ENCODE assay signal across 1 cellular context in the genomic region with DNA sequence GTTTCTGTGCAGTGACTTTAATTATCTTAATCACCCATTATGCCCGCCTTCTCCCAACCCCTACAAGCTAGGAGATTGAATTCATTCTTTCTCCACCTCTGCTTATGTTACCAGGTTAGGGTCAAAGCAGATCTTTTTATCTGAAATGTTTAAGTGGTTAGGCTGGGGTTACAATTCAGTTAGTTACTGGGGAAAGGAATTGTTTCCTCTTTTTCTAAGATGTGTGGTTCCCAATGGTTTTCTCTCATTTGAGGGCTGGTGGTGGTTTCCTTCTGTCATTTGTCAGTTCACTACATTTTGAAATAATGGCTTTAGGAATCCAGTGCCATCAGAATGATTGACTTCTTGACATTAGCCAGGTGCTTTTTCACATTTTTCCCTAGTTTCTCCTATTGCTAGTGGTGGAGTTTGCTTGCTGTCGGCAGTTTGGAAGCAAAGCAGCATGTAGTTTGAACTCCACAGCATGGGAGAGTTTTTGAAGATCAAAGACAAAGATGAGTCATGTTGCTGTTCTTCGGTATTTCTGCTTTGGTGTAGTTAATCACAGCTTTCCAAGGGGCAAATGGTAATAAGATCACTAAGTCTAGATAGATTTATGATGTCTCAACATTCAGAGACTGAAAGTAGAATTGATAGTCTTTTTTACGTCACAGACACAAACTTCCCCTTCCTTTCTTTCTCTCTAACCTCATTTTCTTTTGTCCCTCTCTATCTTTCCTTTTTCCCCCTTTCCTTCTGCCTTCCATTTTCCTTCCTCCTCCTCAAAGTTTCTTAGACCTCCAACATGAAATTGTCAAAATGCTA.
TF ChIP-seq lines count a peak whose summit lies in the region.

No MANE protein-coding gene starts in this region.

TF ChIP-seq in HepG2, 621 proteins besides CTCF, POLR2A, EP300 and RAD21 (continued from another document):
- TF ChIP-seq, protein P1, sequence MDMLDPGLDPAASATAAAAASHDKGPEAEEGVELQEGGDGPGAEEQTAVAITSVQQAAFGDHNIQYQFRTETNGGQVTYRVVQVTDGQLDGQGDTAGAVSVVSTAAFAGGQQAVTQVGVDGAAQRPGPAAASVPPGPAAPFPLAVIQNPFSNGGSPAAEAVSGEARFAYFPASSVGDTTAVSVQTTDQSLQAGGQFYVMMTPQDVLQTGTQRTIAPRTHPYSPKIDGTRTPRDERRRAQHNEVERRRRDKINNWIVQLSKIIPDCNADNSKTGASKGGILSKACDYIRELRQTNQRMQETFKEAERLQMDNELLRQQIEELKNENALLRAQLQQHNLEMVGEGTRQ (IDR thresholded peaks at IDR 0.05; ENCODE audit: low read depth, low read length), result no peak
- TF ChIP-seq, protein P1 (CRISPR knock-in tag; IDR thresholded peaks at IDR 0.05; ENCODE audit: borderline replicate concordance), result no peak
- no peak for TF ChIP-seq ZEB1 (IDR thresholded peaks at IDR 0.05; ENCODE audit: insufficient replicate concordance, low read depth)
- peak; percentile 28; the same call in 1 of the 2 replicates for TF ChIP-seq ETV5 (CRISPR knock-in tag; IDR thresholded peaks at IDR 0.05; ENCODE audit: borderline replicate concordance)
- no peak for TF ChIP-seq ETV6 (CRISPR knock-in tag; conservative IDR thresholded peaks at IDR 0.05)
- no peak for TF ChIP-seq KDM1A (CRISPR knock-in tag; IDR thresholded peaks at IDR 0.05)
- peak; percentile 64; the same call in 1 of the 2 replicates for TF ChIP-seq ZNF441 (CRISPR knock-in tag; IDR thresholded peaks at IDR 0.05; ENCODE audit: borderline replicate concordance)
- TF ChIP-seq HDAC2 (CRISPR knock-in tag; IDR thresholded peaks at IDR 0.05), result no peak
- no peak for TF ChIP-seq ZNF20 (CRISPR knock-in tag; IDR thresholded peaks at IDR 0.05)
- TF ChIP-seq MZF1 (CRISPR knock-in tag; IDR thresholded peaks at IDR 0.05; ENCODE audit: borderline replicate concordance), result no peak
- TF ChIP-seq, protein P2, sequence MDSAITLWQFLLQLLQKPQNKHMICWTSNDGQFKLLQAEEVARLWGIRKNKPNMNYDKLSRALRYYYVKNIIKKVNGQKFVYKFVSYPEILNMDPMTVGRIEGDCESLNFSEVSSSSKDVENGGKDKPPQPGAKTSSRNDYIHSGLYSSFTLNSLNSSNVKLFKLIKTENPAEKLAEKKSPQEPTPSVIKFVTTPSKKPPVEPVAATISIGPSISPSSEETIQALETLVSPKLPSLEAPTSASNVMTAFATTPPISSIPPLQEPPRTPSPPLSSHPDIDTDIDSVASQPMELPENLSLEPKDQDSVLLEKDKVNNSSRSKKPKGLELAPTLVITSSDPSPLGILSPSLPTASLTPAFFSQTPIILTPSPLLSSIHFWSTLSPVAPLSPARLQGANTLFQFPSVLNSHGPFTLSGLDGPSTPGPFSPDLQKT (CRISPR knock-in tag; IDR thresholded peaks at IDR 0.05; ENCODE audit: borderline replicate concordance), result no peak
- TF ChIP-seq, protein P3, sequence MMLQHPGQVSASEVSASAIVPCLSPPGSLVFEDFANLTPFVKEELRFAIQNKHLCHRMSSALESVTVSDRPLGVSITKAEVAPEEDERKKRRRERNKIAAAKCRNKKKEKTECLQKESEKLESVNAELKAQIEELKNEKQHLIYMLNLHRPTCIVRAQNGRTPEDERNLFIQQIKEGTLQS (CRISPR knock-in tag; IDR thresholded peaks at IDR 0.05), result peak; percentile 75
- TF ChIP-seq ZNF30 (CRISPR knock-in tag; IDR thresholded peaks at IDR 0.05), result no peak
- TF ChIP-seq, protein P4, sequence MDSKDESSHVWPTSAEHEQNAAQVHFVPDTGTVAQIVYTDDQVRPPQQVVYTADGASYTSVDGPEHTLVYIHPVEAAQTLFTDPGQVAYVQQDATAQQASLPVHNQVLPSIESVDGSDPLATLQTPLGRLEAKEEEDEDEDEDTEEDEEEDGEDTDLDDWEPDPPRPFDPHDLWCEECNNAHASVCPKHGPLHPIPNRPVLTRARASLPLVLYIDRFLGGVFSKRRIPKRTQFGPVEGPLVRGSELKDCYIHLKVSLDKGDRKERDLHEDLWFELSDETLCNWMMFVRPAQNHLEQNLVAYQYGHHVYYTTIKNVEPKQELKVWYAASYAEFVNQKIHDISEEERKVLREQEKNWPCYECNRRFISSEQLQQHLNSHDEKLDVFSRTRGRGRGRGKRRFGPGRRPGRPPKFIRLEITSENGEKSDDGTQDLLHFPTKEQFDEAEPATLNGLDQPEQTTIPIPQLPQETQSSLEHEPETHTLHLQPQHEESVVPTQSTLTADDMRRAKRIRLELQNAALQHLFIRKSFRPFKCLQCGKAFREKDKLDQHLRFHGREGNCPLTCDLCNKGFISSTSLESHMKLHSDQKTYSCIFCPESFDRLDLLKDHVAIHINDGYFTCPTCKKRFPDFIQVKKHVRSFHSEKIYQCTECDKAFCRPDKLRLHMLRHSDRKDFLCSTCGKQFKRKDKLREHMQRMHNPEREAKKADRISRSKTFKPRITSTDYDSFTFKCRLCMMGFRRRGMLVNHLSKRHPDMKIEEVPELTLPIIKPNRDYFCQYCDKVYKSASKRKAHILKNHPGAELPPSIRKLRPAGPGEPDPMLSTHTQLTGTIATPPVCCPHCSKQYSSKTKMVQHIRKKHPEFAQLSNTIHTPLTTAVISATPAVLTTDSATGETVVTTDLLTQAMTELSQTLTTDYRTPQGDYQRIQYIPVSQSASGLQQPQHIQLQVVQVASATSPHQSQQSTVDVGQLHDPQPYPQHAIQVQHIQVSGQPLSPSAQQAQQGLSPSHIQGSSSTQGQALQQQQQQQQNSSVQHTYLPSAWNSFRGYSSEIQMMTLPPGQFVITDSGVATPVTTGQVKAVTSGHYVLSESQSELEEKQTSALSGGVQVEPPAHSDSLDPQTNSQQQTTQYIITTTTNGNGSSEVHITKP (CRISPR knock-in tag; IDR thresholded peaks at IDR 0.05; ENCODE audit: low read depth), result no peak
- TF ChIP-seq ZNF225 (CRISPR knock-in tag; IDR thresholded peaks at IDR 0.05), result no peak
- peak; percentile 44; the same call in 1 of the 2 replicates for TF ChIP-seq CREM (IDR thresholded peaks at IDR 0.05)
- TF ChIP-seq CREM (CRISPR knock-in tag; IDR thresholded peaks at IDR 0.05), result no peak
- TF ChIP-seq KMT2B (CRISPR knock-in tag; IDR thresholded peaks at IDR 0.05), result no peak
- peak; percentile 48; the same call in 1 of the 2 replicates for TF ChIP-seq ZBTB21 (CRISPR knock-in tag; IDR thresholded peaks at IDR 0.05)
- 0 out of 2 replicates have a peak, but pooled peaks have one; percentile 44 for TF ChIP-seq ZNF205 (CRISPR knock-in tag; IDR thresholded peaks at IDR 0.05)
